In the genomic region with DNA sequence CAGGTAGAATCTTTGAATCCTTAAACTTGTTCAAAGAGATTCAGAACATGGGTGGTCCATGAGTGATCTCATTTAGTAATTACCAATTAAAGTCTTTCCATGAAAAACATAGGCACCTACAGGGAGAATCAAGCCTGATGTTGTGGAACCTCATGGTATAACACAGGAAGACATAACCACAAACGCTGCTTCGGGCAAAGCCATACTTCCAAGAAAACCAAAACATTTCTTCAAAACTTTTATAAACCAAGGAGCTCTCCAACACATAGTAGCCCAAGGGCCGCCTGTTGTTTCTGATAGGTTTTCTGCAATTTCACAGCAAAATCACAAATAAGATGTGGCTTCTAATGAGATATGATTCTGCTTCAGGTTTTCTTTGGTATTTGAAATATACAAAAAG, we compare ENCODE assay signal across 1 cellular context.
TF ChIP-seq lines count a peak whose summit lies in the region.

No MANE protein-coding gene starts in this region.

TF ChIP-seq in HEK293, 187 proteins besides CTCF, POLR2A, EP300 and RAD21 (continued from another document):
- TF ChIP-seq ZNF280C (tag by site-specific recombination; IDR thresholded peaks at IDR 0.05), result no peak
